In genomic region chr20:58845706-58846105, GRCh38 we compare ENCODE assay signal across 1 cellular context.
A peak's percentile ranks its signal among the peaks of the same experiment; 100 is the strongest.
TF ChIP-seq lines count a peak whose summit lies in the region.

No MANE protein-coding gene starts in this region.

TF ChIP-seq in HEK293, 187 proteins besides CTCF, POLR2A, EP300 and RAD21 (continued from another document):
- no peak for TF ChIP-seq SP7 (tag by site-specific recombination; IDR thresholded peaks at IDR 0.05)
- peak; percentile 51; the same call in 1 of the 2 replicates for TF ChIP-seq SCRT1 (tag by site-specific recombination; IDR thresholded peaks at IDR 0.05; ENCODE audit: borderline replicate concordance)
- no peak for TF ChIP-seq ZNF639 (tag by site-specific recombination; IDR thresholded peaks at IDR 0.05)
- TF ChIP-seq ZNF596 (tag by site-specific recombination; IDR thresholded peaks at IDR 0.05), result no peak
- no peak for TF ChIP-seq ZNF248 (tag by site-specific recombination; IDR thresholded peaks at IDR 0.05)
- no peak for TF ChIP-seq ZNF311 (tag by site-specific recombination; IDR thresholded peaks at IDR 0.05; ENCODE audit: borderline replicate concordance)
- TF ChIP-seq SCRT2 (tag by site-specific recombination; IDR thresholded peaks at IDR 0.05), result peak; percentile 61; the same call in 1 of the 2 replicates
